2 cellular contexts compared by ENCODE assay signal in the genomic region with DNA sequence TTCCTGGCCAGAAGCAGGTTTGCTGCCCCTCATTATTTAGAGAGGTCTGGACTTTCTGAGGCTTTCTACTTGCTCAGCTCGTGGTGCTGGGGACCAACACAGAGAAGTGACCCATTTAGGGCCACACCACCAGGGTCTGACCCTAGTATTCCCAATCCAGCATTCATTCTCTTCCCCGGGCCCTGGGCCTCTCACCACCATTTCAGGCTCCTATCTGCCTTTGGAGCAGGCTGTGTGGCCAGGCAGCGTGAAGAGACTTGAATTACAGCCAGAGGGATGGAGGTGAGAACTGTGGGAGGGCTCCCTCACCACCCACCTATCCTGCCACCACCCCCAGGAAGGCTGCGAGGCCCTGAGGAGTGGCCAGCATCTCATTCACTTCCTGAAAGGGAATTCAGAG.
TF ChIP-seq lines count a peak whose summit lies in the region.

No MANE protein-coding gene starts in this region.

TF ChIP-seq in HEK293, 187 proteins besides CTCF, POLR2A, EP300 and RAD21 (continued from another document):
- TF ChIP-seq ZNF654 (tag by site-specific recombination; IDR thresholded peaks at IDR 0.05; ENCODE audit: low read depth) (no peak), GLIS1 (tag by site-specific recombination; IDR thresholded peaks at IDR 0.05) (peak; percentile 64), ZFHX2 (tag by site-specific recombination; conservative IDR thresholded peaks at IDR 0.05) (peak; percentile 90), ZNF510 (tag by site-specific recombination; IDR thresholded peaks at IDR 0.05; ENCODE audit: insufficient replicate concordance) (no peak), ZNF571 (tag by site-specific recombination; IDR thresholded peaks at IDR 0.05) (no peak), EGR2 (tag by site-specific recombination; IDR thresholded peaks at IDR 0.05; ENCODE audit: low read depth) (peak; percentile 81), ZNF514 (tag by site-specific recombination; IDR thresholded peaks at IDR 0.05) (no peak)

TF ChIP-seq in neural cell, 6 proteins besides CTCF, POLR2A, EP300 and RAD21 (continued from another document):
- TF ChIP-seq, protein P1, sequence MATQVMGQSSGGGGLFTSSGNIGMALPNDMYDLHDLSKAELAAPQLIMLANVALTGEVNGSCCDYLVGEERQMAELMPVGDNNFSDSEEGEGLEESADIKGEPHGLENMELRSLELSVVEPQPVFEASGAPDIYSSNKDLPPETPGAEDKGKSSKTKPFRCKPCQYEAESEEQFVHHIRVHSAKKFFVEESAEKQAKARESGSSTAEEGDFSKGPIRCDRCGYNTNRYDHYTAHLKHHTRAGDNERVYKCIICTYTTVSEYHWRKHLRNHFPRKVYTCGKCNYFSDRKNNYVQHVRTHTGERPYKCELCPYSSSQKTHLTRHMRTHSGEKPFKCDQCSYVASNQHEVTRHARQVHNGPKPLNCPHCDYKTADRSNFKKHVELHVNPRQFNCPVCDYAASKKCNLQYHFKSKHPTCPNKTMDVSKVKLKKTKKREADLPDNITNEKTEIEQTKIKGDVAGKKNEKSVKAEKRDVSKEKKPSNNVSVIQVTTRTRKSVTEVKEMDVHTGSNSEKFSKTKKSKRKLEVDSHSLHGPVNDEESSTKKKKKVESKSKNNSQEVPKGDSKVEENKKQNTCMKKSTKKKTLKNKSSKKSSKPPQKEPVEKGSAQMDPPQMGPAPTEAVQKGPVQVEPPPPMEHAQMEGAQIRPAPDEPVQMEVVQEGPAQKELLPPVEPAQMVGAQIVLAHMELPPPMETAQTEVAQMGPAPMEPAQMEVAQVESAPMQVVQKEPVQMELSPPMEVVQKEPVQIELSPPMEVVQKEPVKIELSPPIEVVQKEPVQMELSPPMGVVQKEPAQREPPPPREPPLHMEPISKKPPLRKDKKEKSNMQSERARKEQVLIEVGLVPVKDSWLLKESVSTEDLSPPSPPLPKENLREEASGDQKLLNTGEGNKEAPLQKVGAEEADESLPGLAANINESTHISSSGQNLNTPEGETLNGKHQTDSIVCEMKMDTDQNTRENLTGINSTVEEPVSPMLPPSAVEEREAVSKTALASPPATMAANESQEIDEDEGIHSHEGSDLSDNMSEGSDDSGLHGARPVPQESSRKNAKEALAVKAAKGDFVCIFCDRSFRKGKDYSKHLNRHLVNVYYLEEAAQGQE (IDR thresholded peaks at IDR 0.05; ENCODE audit: borderline replicate concordance), result no peak
- TF ChIP-seq MXI1 (conservative IDR thresholded peaks at IDR 0.05; ENCODE audit: poor library complexity, severe bottlenecking), result no peak
TF ChIP-seq in neural cell: peak in this region for 0.
